24 cellular contexts compared by ENCODE assay signal in genomic region chr1:56627019-56627635, GRCh38. TPM values are rescaled to one million over a fixed set of nuclear protein-coding genes. Genes with fewer than 3 reads are reported as not detected.
"Had no signal": no experiment of that assay in that cellular context is flagged by ENCODE, and none has a peak within 500 bp of the region (broad histone marks: within the 10 kb centered on the region; RNA-seq: fewer than 3 reads in every experiment).

No MANE protein-coding gene starts in this region.

- H3K4me1 ChIP-seq: breast epithelium, lower lobe of right lung, tibial artery had no signal

- H3K9me3 ChIP-seq: breast epithelium, lower lobe of right lung, tibial artery had no signal

- H3K27me3 ChIP-seq: breast epithelium, tibial artery had no signal

- DNase-seq: activated CD4-positive, alpha-beta memory T cell treated with anti-CD3 and anti-CD28 coated beads, Interleukin-2, amount 10 ng/mL, durations not matched to agents 7 days and 5 days; activated CD4-positive, alpha-beta T cell treated with anti-CD3 and anti-CD28 coated beads for 48 hours; activated CD4-positive, CD25-positive, alpha-beta regulatory T cell; activated naive CD4-positive, alpha-beta T cell; activated naive CD8-positive, alpha-beta T cell treated with anti-CD3 and anti-CD28 coated beads, Interleukin-2, amount 10 ng/mL, durations not matched to agents 7 days and 5 days; activated T-cell treated with anti-CD3 and anti-CD28 coated beads, Interleukin-2, amount 50 U/mL, for 1 hour; dermis blood vessel endothelial cell; endodermal cell; glutamatergic neuron; hippocampal formation; islet precursor cell; left colon; lower lobe of right lung; nucleus accumbens; retina; stimulated activated naive CD8-positive, alpha-beta T cell treated with anti-CD3 and anti-CD28 coated beads, Interleukin-15, Interleukin-2, amounts not matched to agents 100 U/mL and 50 U/mL, for 24 hours; substantia nigra; T-helper 1 cell; T-helper 9 cell; tibial artery had no signal

- H3K4me3 ChIP-seq: breast epithelium, lower lobe of right lung, tibial artery had no signal

- H3K36me3 ChIP-seq: breast epithelium, lower lobe of right lung, tibial artery had no signal

- FAIRE-seq: urothelium cell line had no signal

- H3K27ac ChIP-seq: breast epithelium, epithelial cell of prostate, lower lobe of right lung, tibial artery had no signal

RNA-seq across cellular contexts. Expression of gene PRKAA2, which starts 18.0 kb away (rescaled TPM):
- total RNA-seq: activated CD4-positive, alpha-beta memory T cell treated with anti-CD3 and anti-CD28 coated beads, Interleukin-2, amount 10 ng/mL, durations not matched to agents 7 days and 5 days; activated naive CD8-positive, alpha-beta T cell treated with anti-CD3 and anti-CD28 coated beads, Interleukin-2, amount 10 ng/mL, durations not matched to agents 7 days and 5 days had no signal

RNA-seq across cellular contexts. Expression of gene PLPP3, which starts 47.8 kb away (rescaled TPM):
- total RNA-seq: activated CD4-positive, alpha-beta memory T cell treated with anti-CD3 and anti-CD28 coated beads, Interleukin-2, amount 10 ng/mL, durations not matched to agents 7 days and 5 days; activated T-helper 17 cell treated with anti-CD3 and anti-CD28 coated beads, Interleukin-2, amount 50 U/mL, for 72 hours had no signal
